In genomic region chr15:80921736-80922135, GRCh38 we compare ENCODE assay signal across 31 cellular contexts.
"Had no signal": no experiment of that assay in that cellular context is flagged by ENCODE, and none has a peak within 500 bp of the region (broad histone marks: within the 10 kb centered on the region; RNA-seq: fewer than 3 reads in every experiment).

No MANE protein-coding gene starts in this region.

- H3K9me3 ChIP-seq: ascending aorta had no signal

- H3K4me1 ChIP-seq: ascending aorta had no signal

- DNase-seq: activated CD4-positive, alpha-beta memory T cell treated with anti-CD3 and anti-CD28 coated beads, Interleukin-2, amount 10 ng/mL, durations not matched to agents 7 days and 5 days; activated CD4-positive, alpha-beta T cell treated with anti-CD3 and anti-CD28 coated beads for 1 hour; activated CD4-positive, alpha-beta T cell treated with anti-CD3 and anti-CD28 coated beads for 36 hours; activated CD4-positive, alpha-beta T cell treated with anti-CD3 and anti-CD28 coated beads for 48 hours; activated CD4-positive, alpha-beta T cell treated with anti-CD3 and anti-CD28 coated beads, Interleukin-2, amount 10 ng/mL, durations not matched to agents 7 days and 5 days; activated CD4-positive, alpha-beta T cell treated with anti-CD3 and anti-CD28 coated beads, Interleukin-2, amount 50 U/mL, for 48 hours; activated CD4-positive, CD25-positive, alpha-beta regulatory T cell; activated CD8-positive, alpha-beta memory T cell treated with anti-CD3 and anti-CD28 coated beads for 24 hours; activated CD8-positive, alpha-beta memory T cell treated with anti-CD3 and anti-CD28 coated beads, Interleukin-2, amount 10 ng/mL, durations not matched to agents 7 days and 5 days; activated CD8-positive, alpha-beta memory T cell treated with anti-CD3 and anti-CD28 coated beads, Interleukin-2, amount 50 U/mL, for 48 hours; activated CD8-positive, alpha-beta T cell treated with anti-CD3 and anti-CD28 coated beads, Interleukin-2, amount 10 ng/mL, durations not matched to agents 7 days and 5 days; activated effector memory CD4-positive, alpha-beta T cell treated with Interleukin-2 at 50 U/mL for 16 hours; activated gamma-delta T cell; activated naive CD4-positive, alpha-beta T cell treated with anti-CD3 and anti-CD28 coated beads, Interleukin-2, amount 10 ng/mL, durations not matched to agents 7 days and 5 days; activated naive CD4-positive, alpha-beta T cell treated with Interleukin-2 at 50 U/mL for 16 hours; activated naive CD8-positive, alpha-beta T cell treated with anti-CD3 and anti-CD28 coated beads, Interleukin-2, amount 10 ng/mL, durations not matched to agents 7 days and 5 days; activated naive CD8-positive, alpha-beta T cell treated with anti-CD3 and anti-CD28 coated beads, Interleukin-2, amount 50 U/mL, for 24 hours; activated T-cell treated with anti-CD3 and anti-CD28 coated beads, Interleukin-2, amount 50 U/mL, for 24 hours; activated T-cell treated with anti-CD3 and anti-CD28 coated beads, Interleukin-2, amount 50 U/mL, for 48 hours; amygdala; anterior cingulate cortex; caudate nucleus; cerebellar nuclear complex; T-helper 1 cell; T-helper 2 cell; T-helper 9 cell; WERI-Rb-1 had no signal

- H3K36me3 ChIP-seq: cardiac muscle cell, WERI-Rb-1 had no signal

- ATAC-seq: activated CD4-positive, alpha-beta T cell treated with anti-CD3 and anti-CD28 coated beads for 36 hours; activated CD4-positive, CD25-positive, alpha-beta regulatory T cell treated with anti-CD3 and anti-CD28 coated beads, Interleukin-2, amount 50 U/mL, for 24 hours; activated CD8-positive, alpha-beta memory T cell treated with anti-CD3 and anti-CD28 coated beads, Interleukin-2, amount 10 ng/mL, durations not matched to agents 7 days and 5 days; activated CD8-positive, alpha-beta T cell treated with anti-CD3 and anti-CD28 coated beads, Interleukin-2, amount 10 ng/mL, durations not matched to agents 7 days and 5 days; activated naive CD8-positive, alpha-beta T cell treated with anti-CD3 and anti-CD28 coated beads, Interleukin-2, amount 50 U/mL, for 24 hours; WTC11 had no signal

- H3K27ac ChIP-seq: ascending aorta, cardiac muscle cell, WERI-Rb-1 had no signal

- H3K27me3 ChIP-seq: ascending aorta, cardiac muscle cell had no signal

- H3K4me3 ChIP-seq: ascending aorta, cardiac muscle cell had no signal
